Comparison of ENCODE assay signal across 8 cellular contexts in genomic region chr6:14144678-14145113, GRCh38. TPM values are rescaled to one million over a fixed set of nuclear protein-coding genes. Genes with fewer than 3 reads are reported as not detected.
DNase-seq lines count a peak whose midpoint lies in the region; ATAC-seq and TF ChIP-seq lines count a peak whose summit lies in the region.

No MANE protein-coding gene starts in this region.

- no peaks in the 10 kb centered on the region for H3K9me3 Mint-ChIP-seq in Calu3 (ENCODE audit: low read depth, unreplicated experiment)

- DNase-seq in Calu3 (peak; percentile 79), SHP77 treated with DMSO at 0.1 percent for 48 hours (lab: John Stamatoyannopoulos, UW) (peak; percentile 42), upper lobe of right lung (peak; percentile 84)
- DNase-seq in activated effector memory CD4-positive, alpha-beta T cell treated with Interleukin-2 at 50 U/mL for 16 hours = peak; percentile 48

- TF ChIP-seq CTCF in Calu3 (IDR thresholded peaks at IDR 0.05; ENCODE audit: unreplicated experiment) (peak; percentile 66), Loucy (conservative IDR thresholded peaks at IDR 0.05; ENCODE audit: low read length) (peak; percentile 98), gastroesophageal sphincter (IDR thresholded peaks at IDR 0.05) (peak in 3 of 4 experiments; percentile 67 to 85 (median 81)), parathyroid adenoma (IDR thresholded peaks at IDR 0.05) (peak; percentile 95), upper lobe of right lung (IDR thresholded peaks at IDR 0.05) (peak; percentile 98)

- intact Hi-C loops in Calu3 (cut with micrococcal nuclease; ENCODE audit: unreplicated experiment) = loop anchor here (1.0 to 2.0 kb wide), 2 partner anchors 78 to 235 kb away; no protein-coding TSS in a partner anchor
- intact Hi-C loops in upper lobe of right lung (cut with DNase I) = loop anchor here (5.0 kb wide), 1 partner anchor 237 kb away; no protein-coding TSS in a partner anchor

- H3K27ac Mint-ChIP-seq in Calu3 (ENCODE audit: unreplicated experiment) = no peak overlapping the region

- no peaks in the 10 kb centered on the region for H4K20me1 ChIP-seq in Loucy (ENCODE audit: insufficient read depth, low read length, poor library complexity, severe bottlenecking)

- no peaks in the 10 kb centered on the region for H3K4me1 Mint-ChIP-seq in Calu3 (ENCODE audit: low read depth, unreplicated experiment)

- peak; percentile 78 for ATAC-seq in GM21515 (IDR thresholded peaks at IDR 0.05; ENCODE audit: unreplicated experiment)
- ATAC-seq in gastroesophageal sphincter = peak; percentile 69
- peak; percentile 93 for ATAC-seq in upper lobe of right lung

- H3K4me1 ChIP-seq in Loucy (ENCODE audit: insufficient read depth, low read length, poor library complexity, severe bottlenecking) = peaks cover 20% of the 10 kb centered on the region
- H3K4me1 ChIP-seq in gastroesophageal sphincter = peaks cover 0 to 16% (median 9%) of the 10 kb centered on the region in 3 donors
- H3K4me1 ChIP-seq in parathyroid adenoma = no peaks in the 10 kb centered on the region
- H3K4me1 ChIP-seq in upper lobe of right lung = peaks cover 22% of the 10 kb centered on the region

- no peak overlapping the region for H3K4me3 Mint-ChIP-seq in Calu3 (ENCODE audit: low read depth, unreplicated experiment)

- H3K4me2 ChIP-seq in Loucy (ENCODE audit: low read depth, low read length, poor library complexity, severe bottlenecking) (peak overlapping the region; percentile 66), parathyroid adenoma (ENCODE audit: low read length) (no peak overlapping the region)

- H2AFZ ChIP-seq in Loucy (ENCODE audit: low read length) (peak overlapping the region; percentile 87), parathyroid adenoma (no peak overlapping the region)

- H3K36me3 ChIP-seq in Loucy (ENCODE audit: insufficient read depth, low read length) = no peaks in the 10 kb centered on the region
- no peaks in the 10 kb centered on the region for H3K36me3 ChIP-seq in gastroesophageal sphincter
- no peaks in the 10 kb centered on the region for H3K36me3 ChIP-seq in parathyroid adenoma (ENCODE audit: control insufficient read depth, insufficient read depth, low read length)
- no peaks in the 10 kb centered on the region for H3K36me3 ChIP-seq in upper lobe of right lung

- CTCF ChIA-PET in Calu3 (lab: Charles Lee) = no interaction called here

- H3K79me2 ChIP-seq in Loucy (ENCODE audit: insufficient read depth, low read length) = no peaks in the 10 kb centered on the region
- no peaks in the 10 kb centered on the region for H3K79me2 ChIP-seq in parathyroid adenoma

- no peaks in the 10 kb centered on the region for H3K9me2 ChIP-seq in Loucy (replicated peaks; ENCODE audit: low read depth, low read length)

- no peaks in the 10 kb centered on the region for H3K9me3 ChIP-seq in Loucy (ENCODE audit: insufficient read depth, low read depth, low read length)
- H3K9me3 ChIP-seq in gastroesophageal sphincter = no peaks in the 10 kb centered on the region
- H3K9me3 ChIP-seq in parathyroid adenoma (ENCODE audit: control insufficient read depth, low read length) = no peaks in the 10 kb centered on the region
- no peaks in the 10 kb centered on the region for H3K9me3 ChIP-seq in upper lobe of right lung

- H3K4me3 ChIP-seq in Loucy (ENCODE audit: low read length, poor library complexity, severe bottlenecking) (peak overlapping the region; percentile 51), gastroesophageal sphincter (no peak overlapping the region), parathyroid adenoma (ENCODE audit: low read depth, low read length) (no peak overlapping the region), upper lobe of right lung (no peak overlapping the region)

- H3K27me3 ChIP-seq in Loucy (ENCODE audit: insufficient read depth, low read length, poor library complexity, severe bottlenecking) (no peaks in the 10 kb centered on the region), gastroesophageal sphincter (no peaks in the 10 kb centered on the region), parathyroid adenoma (ENCODE audit: control insufficient read depth, insufficient read depth, low read length) (no peaks in the 10 kb centered on the region), upper lobe of right lung (no peaks in the 10 kb centered on the region)

- H3K27ac ChIP-seq in gastroesophageal sphincter (no peak overlapping the region), parathyroid adenoma (no peak overlapping the region), upper lobe of right lung (no peak overlapping the region)

- no TSS peak for BruUV-seq in Calu3 (replicated peaks; lab: Mats Ljungman, UMichigan)

- H3F3A ChIP-seq in Loucy (ENCODE audit: low read depth) = no peaks in the 10 kb centered on the region

- TF ChIP-seq POLR2A in gastroesophageal sphincter (IDR thresholded peaks at IDR 0.05) = no peak

- H3K27me3 Mint-ChIP-seq in Calu3 (ENCODE audit: unreplicated experiment) = no peaks in the 10 kb centered on the region

- no peak for TF ChIP-seq EP300 in gastroesophageal sphincter (IDR thresholded peaks at IDR 0.05)

- H3K9ac ChIP-seq in Loucy (ENCODE audit: low read depth, low read length, poor library complexity, severe bottlenecking) = peak overlapping the region; percentile 53
- no peak overlapping the region for H3K9ac ChIP-seq in parathyroid adenoma

- H3K36me3 Mint-ChIP-seq in Calu3 (ENCODE audit: insufficient read depth, unreplicated experiment) = no peaks in the 10 kb centered on the region

- 49 to 79% methylated on average over 4 to 8 of the region's 8 CpGs for WGBS in gastroesophageal sphincter (ENCODE audit: low coverage in 1 of 2), 2 donors

RNA-seq across cellular contexts. Expression of gene CD83, which starts 27.1 kb away (rescaled TPM):
- total RNA-seq in Calu3 (2022) (5.1 and 6.5 TPM in 2 replicates), gastroesophageal sphincter (1 to 10 TPM in 3 of 4 donors, under 1 TPM in 1; 0.31 to 4.3 (median 2.1) TPM), upper lobe of right lung (26.0 TPM)
